18 cellular contexts compared by ENCODE assay signal in the genomic region with DNA sequence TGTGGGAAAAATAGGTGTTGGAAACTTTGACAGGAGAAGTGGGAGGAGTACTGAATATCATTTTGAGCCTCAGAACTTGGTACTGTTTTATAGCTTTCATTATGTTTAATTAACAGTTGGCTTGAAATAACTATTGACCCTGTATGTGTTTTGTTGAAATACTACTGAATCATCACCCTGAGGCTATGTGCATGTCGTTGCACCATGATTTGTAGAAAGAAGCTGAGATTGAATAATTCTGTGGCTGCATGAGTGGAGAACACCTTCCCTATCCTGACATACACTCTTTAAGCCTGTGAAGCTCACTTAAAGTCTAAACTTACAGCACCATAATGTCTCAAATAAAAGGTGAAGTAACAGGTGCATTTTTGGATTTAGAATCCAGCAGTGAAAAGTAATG.
DNase-seq lines count a peak whose midpoint lies in the region; ATAC-seq and TF ChIP-seq lines count a peak whose summit lies in the region.
"Had no signal": no experiment of that assay in that cellular context is flagged by ENCODE, and none has a peak within 500 bp of the region (broad histone marks: within the 10 kb centered on the region; RNA-seq: fewer than 3 reads in every experiment).

No MANE protein-coding gene starts in this region.

- H3K36me3 Mint-ChIP-seq in effector memory CD8-positive, alpha-beta T cell (ENCODE audit: insufficient read depth): no peaks in the 10 kb centered on the region
- H3K36me3 Mint-ChIP-seq: CD8-positive, alpha-beta T cell had no signal

- H3K9ac ChIP-seq in Karpas-422 (ENCODE audit: low read length): no peak overlapping the region
- H3K9ac ChIP-seq: BLaER1 treated with 17β-estradiol and CSF1 and Interleukin-3, amounts not matched to agents 10 nM and 100 nM had no signal

- H3K36me3 ChIP-seq in RWPE2 (ENCODE audit: low read depth) (no peaks in the 10 kb centered on the region), Karpas-422 (ENCODE audit: insufficient read depth, low read length) (no peaks in the 10 kb centered on the region)
- H3K36me3 ChIP-seq: BLaER1 treated with 17β-estradiol and CSF1 and Interleukin-3, amounts not matched to agents 10 nM and 100 nM had no signal

- peaks cover 0 to 3% of the 10 kb centered on the region in 2 donors for H3K9me3 Mint-ChIP-seq in effector memory CD8-positive, alpha-beta T cell
- H3K9me3 Mint-ChIP-seq: CD4-positive, alpha-beta T cell had no signal

- no peaks in the 10 kb centered on the region for H3K27me3 ChIP-seq in RWPE2 (ENCODE audit: insufficient read depth, poor library complexity, severe bottlenecking)
- no peaks in the 10 kb centered on the region for H3K27me3 ChIP-seq in foreskin keratinocyte
- no peaks in the 10 kb centered on the region for H3K27me3 ChIP-seq in Karpas-422 (ENCODE audit: low read length)
- H3K27me3 ChIP-seq: BLaER1 treated with 17β-estradiol and CSF1 and Interleukin-3, amounts not matched to agents 10 nM and 100 nM had no signal

- no peak overlapping the region for H3K27ac Mint-ChIP-seq in effector memory CD8-positive, alpha-beta T cell
- H3K27ac Mint-ChIP-seq: B cell; CD4-positive, alpha-beta T cell; CD8-positive, alpha-beta T cell had no signal

- H3K4me2 ChIP-seq in Karpas-422 (ENCODE audit: low read depth, low read length, poor library complexity, severe bottlenecking): no peak overlapping the region
- H3K4me2 ChIP-seq: A549; BLaER1 treated with 17β-estradiol and CSF1 and Interleukin-3, amounts not matched to agents 10 nM and 100 nM had no signal

- H3K27me3 Mint-ChIP-seq in effector memory CD8-positive, alpha-beta T cell: no peaks in the 10 kb centered on the region
- H3K27me3 Mint-ChIP-seq: B cell; CD4-positive, alpha-beta T cell had no signal

- H3K9me3 ChIP-seq in RWPE2 (ENCODE audit: severe bottlenecking): no peaks in the 10 kb centered on the region
- no peaks in the 10 kb centered on the region for H3K9me3 ChIP-seq in Karpas-422 (ENCODE audit: low read length)
- H3K9me3 ChIP-seq: A549; BLaER1 treated with 17β-estradiol and CSF1 and Interleukin-3, amounts not matched to agents 10 nM and 100 nM; Caco-2 had no signal

- H2AFZ ChIP-seq in Karpas-422 (ENCODE audit: low read length): no peak overlapping the region

- H3K79me2 ChIP-seq in Karpas-422 (ENCODE audit: low read length): no peaks in the 10 kb centered on the region

- H4K20me1 ChIP-seq in Karpas-422 (ENCODE audit: insufficient read depth, low read depth, low read length): no peaks in the 10 kb centered on the region
- H4K20me1 ChIP-seq: BLaER1 treated with 17β-estradiol and CSF1 and Interleukin-3, amounts not matched to agents 10 nM and 100 nM had no signal

- no peaks in the 10 kb centered on the region for H3K4me1 Mint-ChIP-seq in effector memory CD8-positive, alpha-beta T cell (ENCODE audit: low read depth in 2 of 2)
- H3K4me1 Mint-ChIP-seq: B cell had no signal

- no peak overlapping the region for H3K27ac ChIP-seq in RWPE2 (ENCODE audit: poor library complexity, severe bottlenecking)
- H3K27ac ChIP-seq in foreskin keratinocyte: no peak overlapping the region
- H3K27ac ChIP-seq in Karpas-422 (ENCODE audit: low read length): no peak overlapping the region
- H3K27ac ChIP-seq: 22Rv1; A549; BLaER1 treated with 17β-estradiol and CSF1 and Interleukin-3, amounts not matched to agents 10 nM and 100 nM; C4-2B had no signal

- H3K4me3 Mint-ChIP-seq in effector memory CD8-positive, alpha-beta T cell: no peak overlapping the region
- H3K4me3 Mint-ChIP-seq: B cell; CD4-positive, alpha-beta T cell; CD8-positive, alpha-beta T cell had no signal

- DNase-seq in RWPE2 (ENCODE audit: low spot score) (no peak), epithelial cell of esophagus (ENCODE audit: low read depth) (peak; percentile 45), foreskin keratinocyte (peak; percentile 26 to 29), HK-2 (ENCODE audit: unreplicated experiment) (no peak), Karpas-422 (no peak)
- no peak for DNase-seq in effector memory CD8-positive, alpha-beta T cell
- DNase-seq: AML-193; Caco-2; Calu3; CD4-positive, alpha-beta T cell; CD8-positive, alpha-beta T cell; DMS79 treated with DMSO at 0.1 percent for 48 hours; GF-D8 had no signal

- no peaks in the 10 kb centered on the region for H3K9me2 ChIP-seq in Karpas-422 (replicated peaks; ENCODE audit: insufficient read depth, low read length)

- peak; percentile 78 for ATAC-seq in RWPE2 (ENCODE audit: low read depth)
- ATAC-seq in foreskin keratinocyte: no peak
- no peak for ATAC-seq in effector memory CD8-positive, alpha-beta T cell (replicated peaks)
- ATAC-seq: A549; CD8-positive, alpha-beta T cell had no signal

- peaks cover 10% of the 10 kb centered on the region for H3K4me1 ChIP-seq in RWPE2 (ENCODE audit: insufficient read depth, poor library complexity, severe bottlenecking)
- no peaks in the 10 kb centered on the region for H3K4me1 ChIP-seq in foreskin keratinocyte
- no peaks in the 10 kb centered on the region for H3K4me1 ChIP-seq in Karpas-422 (ENCODE audit: low read length)
- H3K4me1 ChIP-seq: A549; BLaER1 treated with 17β-estradiol and CSF1 and Interleukin-3, amounts not matched to agents 10 nM and 100 nM; Caco-2 had no signal

- H3K4me3 ChIP-seq in RWPE2 (ENCODE audit: severe bottlenecking) (no peak overlapping the region), epithelial cell of esophagus (ENCODE audit: low read length) (no peak overlapping the region), Karpas-422 (ENCODE audit: low read length) (no peak overlapping the region)
- H3K4me3 ChIP-seq: A549; BLaER1 treated with 17β-estradiol and CSF1 and Interleukin-3, amounts not matched to agents 10 nM and 100 nM had no signal

- TF ChIP-seq CTCF in RWPE2 (IDR thresholded peaks at IDR 0.05; ENCODE audit: poor library complexity, severe bottlenecking) (no peak), epithelial cell of esophagus (IDR thresholded peaks at IDR 0.05; ENCODE audit: insufficient read depth, low read depth, low read length, missing control alignments) (no peak), foreskin keratinocyte (conservative IDR thresholded peaks at IDR 0.05) (no peak)

Comparison
In these comparisons a context has a peak if more than half of its experiments do, and no peak if none do; other contexts are left out.
1. DNase-seq: peak in epithelial cell of esophagus (single experiment) and foreskin keratinocyte (2 of 2); none in RWPE2 (single experiment), HK-2 (single experiment), effector memory CD8-positive, alpha-beta T cell (0 of 3) and Karpas-422 (single experiment).